10 cellular contexts compared by ENCODE assay signal in genomic region chr1:229186373-229187056, GRCh38.
DNase-seq lines count a peak whose midpoint lies in the region; ATAC-seq and TF ChIP-seq lines count a peak whose summit lies in the region.
"Had no signal": no experiment of that assay in that cellular context is flagged by ENCODE, and none has a peak within 500 bp of the region (broad histone marks: within the 10 kb centered on the region; RNA-seq: fewer than 3 reads in every experiment).

No MANE protein-coding gene starts in this region.

- H3K27ac ChIP-seq in adrenal gland = no peak overlapping the region
- no peak overlapping the region for H3K27ac ChIP-seq in heart right ventricle
- H3K27ac ChIP-seq: A549 had no signal

- no peaks in the 10 kb centered on the region for H3K27me3 ChIP-seq in adrenal gland
- H3K27me3 ChIP-seq in heart right ventricle = peaks cover 0 to 13% (median 0%) of the 10 kb centered on the region in 7 donors

- peak overlapping the region; percentile 88 for H3K27ac Mint-ChIP-seq in activated CD4-positive, alpha-beta T cell treated with anti-CD3 and anti-CD28 coated beads, Interleukin-2, amount 10 ng/mL, durations not matched to agents 7 days and 5 days

- H3K9me3 Mint-ChIP-seq in activated CD4-positive, alpha-beta T cell treated with anti-CD3 and anti-CD28 coated beads, Interleukin-2, amount 10 ng/mL, durations not matched to agents 7 days and 5 days = no peaks in the 10 kb centered on the region

- CTCF ChIA-PET in activated CD4-positive, alpha-beta T cell treated with anti-CD3 and anti-CD28 coated beads, Interleukin-2, amount 10 ng/mL, durations not matched to agents 7 days and 5 days (lab: Charles Lee) = interaction anchor here (0.7 to 1.8 kb wide), 6 partner anchors 11 to 296 kb away, joined by 3 to 4 read pairs (median 3); no protein-coding TSS in a partner anchor

- H3K36me3 Mint-ChIP-seq in activated CD4-positive, alpha-beta T cell treated with anti-CD3 and anti-CD28 coated beads, Interleukin-2, amount 10 ng/mL, durations not matched to agents 7 days and 5 days (ENCODE audit: low read depth) = peaks cover 5% of the 10 kb centered on the region

- POLR2A ChIA-PET in activated CD4-positive, alpha-beta T cell treated with anti-CD3 and anti-CD28 coated beads, Interleukin-2, amount 10 ng/mL, durations not matched to agents 7 days and 5 days (lab: Charles Lee) = interaction anchor here (0.5 kb wide), 1 partner anchor 188 kb away, joined by 3 read pairs; no protein-coding TSS in a partner anchor

- 89 to 93% (median 92%) methylated on average over 9 of the region's 9 CpGs for WGBS in adrenal gland, 4 donors
- 91 to 95% methylated on average over 9 of the region's 9 CpGs for WGBS in heart right ventricle, 2 donors

- peaks cover 34% of the 10 kb centered on the region for H3K4me1 Mint-ChIP-seq in activated CD4-positive, alpha-beta T cell treated with anti-CD3 and anti-CD28 coated beads, Interleukin-2, amount 10 ng/mL, durations not matched to agents 7 days and 5 days

- ATAC-seq in GM21737 (IDR thresholded peaks at IDR 0.05; ENCODE audit: unreplicated experiment) = peak; percentile 95
- ATAC-seq in HG03558 (IDR thresholded peaks at IDR 0.05; ENCODE audit: extremely low read depth, unreplicated experiment) = peak; percentile 85
- no peak for ATAC-seq in heart right ventricle
- ATAC-seq in SK-N-SH treated with all-trans-retinoic acid at 6 μM for 48 hours = no peak
- ATAC-seq: A549 had no signal

- TF ChIP-seq POLR2A in adrenal gland (IDR thresholded peaks at IDR 0.05) = no peak

- H3K27me3 Mint-ChIP-seq in activated CD4-positive, alpha-beta T cell treated with anti-CD3 and anti-CD28 coated beads, Interleukin-2, amount 10 ng/mL, durations not matched to agents 7 days and 5 days = peaks cover 10% of the 10 kb centered on the region

- no peak overlapping the region for H3K4me3 ChIP-seq in adrenal gland
- H3K4me3 ChIP-seq in heart right ventricle = no peak overlapping the region
- H3K4me3 ChIP-seq: A549 had no signal

- DNase-seq in activated CD4-positive, alpha-beta T cell treated with anti-CD3 and anti-CD28 coated beads, Interleukin-2, amount 10 ng/mL, durations not matched to agents 7 days and 5 days = peak; percentile 61
- no peak for DNase-seq in activated CD4-positive, alpha-beta T cell treated with anti-CD3 and anti-CD28 coated beads for 1 hour
- peak in 2 of 3 donors; percentile 17 to 18 for DNase-seq in stimulated activated CD4-positive, alpha-beta T cell treated with anti-CD3 and anti-CD28 coated beads, TNF-alpha, amount 100 ng/mL, for 48 hours (ENCODE audit: low read depth in 3 of 3)
- DNase-seq in adrenal gland (no peak), heart right ventricle (no peak)
- DNase-seq: kidney had no signal

- no peaks in the 10 kb centered on the region for H3K4me1 ChIP-seq in adrenal gland (replicated peaks in 1 of 2)
- peaks cover 0 to 4% (median 0%) of the 10 kb centered on the region in 9 donors for H3K4me1 ChIP-seq in heart right ventricle

- TF ChIP-seq CTCF in adrenal gland (IDR thresholded peaks at IDR 0.05) (no peak), heart right ventricle (IDR thresholded peaks at IDR 0.05) (no peak)

- H3K9me3 ChIP-seq in adrenal gland (replicated peaks in 1 of 3) (no peaks in the 10 kb centered on the region), heart right ventricle (no peaks in the 10 kb centered on the region)
- H3K9me3 ChIP-seq: A549 had no signal

- H3K36me3 ChIP-seq in adrenal gland (replicated peaks in 1 of 2) (no peaks in the 10 kb centered on the region), heart right ventricle (no peaks in the 10 kb centered on the region)

- intact Hi-C loops in adrenal gland (cut with DNase I) (no loop called here), heart right ventricle (cut with DNase I) (no loop called here)

- H3K4me3 Mint-ChIP-seq in activated CD4-positive, alpha-beta T cell treated with anti-CD3 and anti-CD28 coated beads, Interleukin-2, amount 10 ng/mL, durations not matched to agents 7 days and 5 days = no peak overlapping the region

TF ChIP-seq in SK-N-SH treated with all-trans-retinoic acid at 6 μM for 48 hours, 23 proteins besides CTCF, POLR2A, EP300 and RAD21:
- TF ChIP-seq GLIS3 (CRISPR knock-in tag; IDR thresholded peaks at IDR 0.05) (no peak), TOX (CRISPR knock-in tag; IDR thresholded peaks at IDR 0.05; ENCODE audit: borderline replicate concordance) (no peak), ZC3H10 (CRISPR knock-in tag; IDR thresholded peaks at IDR 0.05) (no peak), ZFP30 (CRISPR knock-in tag; IDR thresholded peaks at IDR 0.05) (no peak), OSR1 (CRISPR knock-in tag; IDR thresholded peaks at IDR 0.05) (no peak), PPARA (CRISPR knock-in tag; IDR thresholded peaks at IDR 0.05; ENCODE audit: borderline replicate concordance) (no peak), ZFP3 (CRISPR knock-in tag; IDR thresholded peaks at IDR 0.05) (no peak), ZNF8 (CRISPR knock-in tag; IDR thresholded peaks at IDR 0.05) (no peak), CREB5 (CRISPR knock-in tag; IDR thresholded peaks at IDR 0.05; ENCODE audit: low read depth) (no peak), CSRNP3 (CRISPR knock-in tag; IDR thresholded peaks at IDR 0.05) (no peak), SNAI2 (CRISPR knock-in tag; IDR thresholded peaks at IDR 0.05) (no peak), BACH2 (CRISPR knock-in tag; IDR thresholded peaks at IDR 0.05; ENCODE audit: borderline replicate concordance) (no peak), RARB (CRISPR knock-in tag; IDR thresholded peaks at IDR 0.05) (no peak), TSHZ2 (CRISPR knock-in tag; IDR thresholded peaks at IDR 0.05) (no peak)

Comparison
In these comparisons a context has a peak if more than half of its experiments do, and no peak if none do; other contexts are left out.
1. DNase-seq: peak in activated CD4-positive, alpha-beta T cell treated with anti-CD3 and anti-CD28 coated beads, Interleukin-2, amount 10 ng/mL, durations not matched to agents 7 days and 5 days (single experiment) and stimulated activated CD4-positive, alpha-beta T cell treated with anti-CD3 and anti-CD28 coated beads, TNF-alpha, amount 100 ng/mL, for 48 hours (2 of 3); none in activated CD4-positive, alpha-beta T cell treated with anti-CD3 and anti-CD28 coated beads for 1 hour (single experiment), adrenal gland (0 of 7) and heart right ventricle (0 of 2).
2. ATAC-seq: peak in GM21737 (single experiment) and HG03558 (single experiment); none in heart right ventricle (0 of 8) and SK-N-SH treated with all-trans-retinoic acid at 6 μM for 48 hours (single experiment).